In genomic region chr1:32334274-32334861, GRCh38 we compare ENCODE assay signal across 8 cellular contexts. TPM values are rescaled to one million over a fixed set of nuclear protein-coding genes. Genes with fewer than 3 reads are reported as not detected.
DNase-seq lines count a peak whose midpoint lies in the region; ATAC-seq, FAIRE-seq and TF ChIP-seq lines count a peak whose summit lies in the region.

No MANE protein-coding gene starts in this region.

- 59% methylated on average over 9 of the region's 9 CpGs for WGBS in heart right ventricle, 2 donors
- 35% methylated on average over 5 of the region's 9 CpGs for WGBS in right lobe of liver (ENCODE audit: insufficient coverage, low coverage, low lambda C conversion rate, missing lambda C conversion rate)

- H3K4me1 ChIP-seq in heart right ventricle (peaks cover 0 to 50% (median 44%) of the 10 kb centered on the region in 9 donors), right lobe of liver (peaks cover 0 to 9% (median 0%) of the 10 kb centered on the region in 4 donors), kidney (ENCODE audit: control insufficient read depth in 1 of 2, insufficient read depth in 1 of 2, low read depth in 1 of 2, low read length in 2 of 2) (peaks cover 0 to 12% of the 10 kb centered on the region in 2 donors)

- peak overlapping the region in 1 of 2 donors; percentile 55 for H3K9ac ChIP-seq in kidney (ENCODE audit: low read length in 2 of 2)

- H3K27ac ChIP-seq in heart right ventricle (peak overlapping the region in 9 of 10 donors; percentile 61 to 89 (median 85)), right lobe of liver (peak overlapping the region in 1 of 3 donors; percentile 50), kidney (ENCODE audit: low read depth in 2 of 2, low read length in 2 of 2) (no peak overlapping the region)

- H3K27me3 Mint-ChIP-seq in activated naive CD8-positive, alpha-beta T cell treated with anti-CD3 and anti-CD28 coated beads for 36 hours, result no peaks in the 10 kb centered on the region

- TF ChIP-seq CTCF in heart right ventricle (IDR thresholded peaks at IDR 0.05) (no peak), right lobe of liver (IDR thresholded peaks at IDR 0.05) (no peak), kidney (IDR thresholded peaks at IDR 0.05; ENCODE audit: borderline replicate concordance, extremely low read depth, insufficient read depth) (no peak)

- peaks cover 0 to 52% (median 31%) of the 10 kb centered on the region in 9 donors for H3K36me3 ChIP-seq in heart right ventricle
- peaks cover 0 to 36% (median 6%) of the 10 kb centered on the region in 4 donors for H3K36me3 ChIP-seq in right lobe of liver
- H3K36me3 ChIP-seq in kidney (ENCODE audit: control insufficient read depth in 1 of 2, insufficient read depth in 2 of 2, low read length in 2 of 2), result peaks cover 19 to 20% of the 10 kb centered on the region in 2 donors

- no peak for DNase-seq in heart right ventricle
- no peak for DNase-seq in left cardiac atrium
- DNase-seq in activated naive CD8-positive, alpha-beta T cell treated with anti-CD3 and anti-CD28 coated beads for 36 hours, result no peak
- no peak for DNase-seq in right lobe of liver
- no peak for DNase-seq in NCI-H1694 (lab: John Stamatoyannopoulos, UW)
- DNase-seq in kidney, result no peak

- H3K27me3 ChIP-seq in heart right ventricle (peaks cover 0 to 11% (median 0%) of the 10 kb centered on the region in 7 donors), right lobe of liver (no peaks in the 10 kb centered on the region)

- intact Hi-C loops in heart right ventricle (cut with DNase I), result no loop called here
- intact Hi-C loops in left cardiac atrium (cut with DNase I), result no loop called here
- intact Hi-C loops in right lobe of liver (cut with DNase I), result no loop called here
- intact Hi-C loops in kidney (cut with DNase I), result no loop called here

- H3K4me3 ChIP-seq in heart right ventricle (peak overlapping the region in 9 of 10 donors; percentile 55 to 81 (median 72)), right lobe of liver (peak overlapping the region; percentile 55 to 65 (median 55)), kidney (ENCODE audit: low read length in 2 of 2) (peak overlapping the region in 1 of 2 donors; percentile 52)

- H3K27ac Mint-ChIP-seq in activated naive CD8-positive, alpha-beta T cell treated with anti-CD3 and anti-CD28 coated beads for 36 hours, result peak overlapping the region; percentile 11

- no peaks in the 10 kb centered on the region for H3K9me3 Mint-ChIP-seq in activated naive CD8-positive, alpha-beta T cell treated with anti-CD3 and anti-CD28 coated beads for 36 hours

- TF ChIP-seq POLR2A in right lobe of liver (IDR thresholded peaks at IDR 0.05), result no peak

- ATAC-seq in heart right ventricle (no peak), left cardiac atrium (no peak), right lobe of liver (peak in 1 of 4 donors; percentile 10), GM19397 (IDR thresholded peaks at IDR 0.05; ENCODE audit: unreplicated experiment) (no peak), HG02840 (IDR thresholded peaks at IDR 0.05; ENCODE audit: low FRiP score, unreplicated experiment) (no peak)

- peaks cover 29% of the 10 kb centered on the region for H3K4me1 Mint-ChIP-seq in activated naive CD8-positive, alpha-beta T cell treated with anti-CD3 and anti-CD28 coated beads for 36 hours

- no peak for FAIRE-seq in kidney (lab: Jason Lieb, UNC)

- H3K4me3 Mint-ChIP-seq in activated naive CD8-positive, alpha-beta T cell treated with anti-CD3 and anti-CD28 coated beads for 36 hours, result peak overlapping the region; percentile 86

- peaks cover 15% of the 10 kb centered on the region for H3K36me3 Mint-ChIP-seq in activated naive CD8-positive, alpha-beta T cell treated with anti-CD3 and anti-CD28 coated beads for 36 hours

- H3K9me3 ChIP-seq in heart right ventricle, result no peaks in the 10 kb centered on the region
- no peaks in the 10 kb centered on the region for H3K9me3 ChIP-seq in right lobe of liver
- no peaks in the 10 kb centered on the region for H3K9me3 ChIP-seq in kidney (ENCODE audit: control insufficient read depth in 1 of 2, low read length in 2 of 2)

RNA-seq across cellular contexts. Expression of gene MARCKSL1, which starts 1.7 kb away (rescaled TPM):
- 10 to 100 TPM in 8 of 10 donors, 1 to 10 TPM in 2; 6.3 to 27.4 (median 13.2) TPM for total RNA-seq in heart right ventricle
- polyA plus RNA-seq in heart right ventricle, result 10 to 100 TPM; 21.1 to 61.1 TPM
- total RNA-seq in left cardiac atrium, result 10 to 100 TPM; 34.5 to 53.9 TPM
- 10 to 100 TPM; 26.4 to 26.7 TPM for total RNA-seq in activated naive CD8-positive, alpha-beta T cell treated with anti-CD3 and anti-CD28 coated beads for 36 hours
- total RNA-seq in right lobe of liver, result 10 to 100 TPM in 5 of 6 experiments, 1 to 10 TPM in 1; 10.0 to 24.4 (median 14.2) TPM
- total RNA-seq in kidney, result 58.6 TPM
- 29.8 TPM for polyA plus RNA-seq in kidney (ENCODE audit: insufficient read depth, low read depth, low replicate concordance)

RNA-seq across cellular contexts. Expression of gene FAM229A, which starts 27.9 kb away (rescaled TPM):
- total RNA-seq in heart right ventricle (1 to 10 TPM in 9 of 10 donors, under 1 TPM in 1; 0.93 to 5.2 (median 2.2) TPM), left cardiac atrium (1 to 10 TPM; 1.8 to 2.6 TPM), right lobe of liver (1 to 10 TPM; 1.3 to 7.8 (median 5.3) TPM), kidney (9.7 TPM)
- polyA plus RNA-seq in heart right ventricle (10 to 100 TPM in 1 of 2 donors, 1 to 10 TPM in 1; 2.8 to 13.4 TPM), kidney (ENCODE audit: insufficient read depth, low read depth, low replicate concordance) (6.4 TPM)
- 1 to 10 TPM; 2.8 to 3.6 TPM for total RNA-seq in activated naive CD8-positive, alpha-beta T cell treated with anti-CD3 and anti-CD28 coated beads for 36 hours

RNA-seq across cellular contexts. Expression of gene TSSK3, which starts 28.0 kb away (rescaled TPM):
- total RNA-seq in heart right ventricle, result 1 to 10 TPM in 7 of 10 donors, under 1 TPM in 3; 0.47 to 5.8 (median 1.7) TPM
- 1 to 10 TPM in 1 of 2 donors, under 1 TPM in 1; 0.10 to 4.4 TPM for polyA plus RNA-seq in heart right ventricle
- under 1 TPM; 0.44 to 0.79 TPM for total RNA-seq in left cardiac atrium
- total RNA-seq in activated naive CD8-positive, alpha-beta T cell treated with anti-CD3 and anti-CD28 coated beads for 36 hours, result under 1 TPM; 0.48 to 0.60 TPM
- 1 to 10 TPM in 2 of 6 experiments, under 1 TPM in 4; 0.49 to 1.6 (median 0.85) TPM for total RNA-seq in right lobe of liver
- 4.3 TPM for total RNA-seq in kidney
- polyA plus RNA-seq in kidney (ENCODE audit: insufficient read depth, low read depth, low replicate concordance), result not detected

RNA-seq across cellular contexts. Expression of gene HDAC1, which starts 42.5 kb away (rescaled TPM):
- 10 to 100 TPM; 27.5 to 43.5 (median 33.0) TPM for total RNA-seq in heart right ventricle
- polyA plus RNA-seq in heart right ventricle, result 10 to 100 TPM; 29.6 to 33.9 TPM
- total RNA-seq in left cardiac atrium, result 10 to 100 TPM; 34.8 to 34.9 TPM
- total RNA-seq in activated naive CD8-positive, alpha-beta T cell treated with anti-CD3 and anti-CD28 coated beads for 36 hours, result 100 to 1,000 TPM; 142 to 149 TPM
- 10 to 100 TPM; 24.0 to 40.6 (median 32.4) TPM for total RNA-seq in right lobe of liver
- 89.7 TPM for total RNA-seq in kidney
- 68.8 TPM for polyA plus RNA-seq in kidney (ENCODE audit: insufficient read depth, low read depth, low replicate concordance)

RNA-seq across cellular contexts. Expression of gene BSDC1, which starts 59.9 kb away (rescaled TPM):
- total RNA-seq in heart right ventricle (10 to 100 TPM; 37.2 to 49.4 (median 45.9) TPM), left cardiac atrium (10 to 100 TPM; 42.2 to 43.8 TPM), right lobe of liver (10 to 100 TPM; 44.5 to 73.1 (median 62.1) TPM), kidney (61.7 TPM)
- polyA plus RNA-seq in heart right ventricle (10 to 100 TPM; 21.4 to 24.1 TPM), kidney (ENCODE audit: insufficient read depth, low read depth, low replicate concordance) (40.2 TPM)
- total RNA-seq in activated naive CD8-positive, alpha-beta T cell treated with anti-CD3 and anti-CD28 coated beads for 36 hours, result 10 to 100 TPM; 26.5 to 31.2 TPM

Comparison
In these comparisons a context has a peak if more than half of its experiments do, and no peak if none do; other contexts are left out.
1. H3K27ac ChIP-seq: peak in heart right ventricle (9 of 10); none in kidney (0 of 2).